In the genomic region with DNA sequence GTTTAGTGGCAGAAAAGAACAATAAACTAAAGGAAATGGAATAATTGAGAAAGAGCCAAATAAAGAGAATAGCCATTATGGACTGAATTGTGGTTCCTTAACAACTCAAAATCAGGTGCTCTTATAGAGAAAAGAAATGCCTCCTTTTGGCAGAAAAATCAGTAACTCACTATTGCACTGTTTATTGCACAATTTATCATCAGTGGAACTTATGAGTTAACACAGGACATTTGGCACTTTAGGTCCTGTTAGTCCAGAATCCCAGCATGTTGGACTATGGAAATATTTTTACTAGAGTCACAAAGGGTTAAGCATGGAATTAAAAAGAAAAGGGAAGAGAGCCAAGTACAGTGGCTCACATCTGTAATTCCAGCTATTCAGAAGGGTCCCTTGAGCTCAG, we compare ENCODE assay signal across 25 cellular contexts.
"Had no signal": no experiment of that assay in that cellular context is flagged by ENCODE, and none has a peak within 500 bp of the region (broad histone marks: within the 10 kb centered on the region; RNA-seq: fewer than 3 reads in every experiment).

No MANE protein-coding gene starts in this region.

- H3K36me3 ChIP-seq: left lung, pancreas, stomach, suprapubic skin, vagina had no signal

- H3K4me3 Mint-ChIP-seq: activated B cell treated with CpG ODN at 0.5 μM for 24 hours; activated CD4-positive, alpha-beta T cell treated with anti-CD3 and anti-CD28 coated beads for 36 hours; activated naive CD8-positive, alpha-beta T cell; activated T-cell treated with anti-CD3 and anti-CD28 coated beads, Interleukin-2, amount 50 U/mL, for 24 hours; endodermal cell; nephron progenitor cell; stimulated activated memory B cell treated with anti-CD40 and anti-IgM and Interleukin-4, amounts not matched to agents 10 μg/mL and 1 μg/mL and 100 μg/mL, for 72 hours had no signal

- H3K27ac ChIP-seq: left lung, stomach, vagina had no signal

- DNase-seq: activated B cell treated with CpG ODN at 0.5 μM for 24 hours; activated CD4-positive, alpha-beta T cell treated with anti-CD3 and anti-CD28 coated beads for 36 hours; activated CD4-positive, alpha-beta T cell treated with anti-CD3 and anti-CD28 coated beads, Interleukin-2, amount 50 U/mL, for 4 hours; activated CD8-positive, alpha-beta memory T cell treated with anti-CD3 and anti-CD28 coated beads for 24 hours; activated CD8-positive, alpha-beta memory T cell treated with anti-CD3 and anti-CD28 coated beads, Interleukin-2, amount 50 U/mL, for 4 hours; activated naive CD4-positive, alpha-beta T cell; activated T-cell treated with anti-CD3 and anti-CD28 coated beads, Interleukin-2, amount 50 U/mL, for 24 hours; cerebellar nuclear complex; cortex of kidney; kidney; left lung; midbrain; nephron progenitor cell; pancreas; stimulated activated CD4-positive, alpha-beta T cell treated with anti-CD3 and anti-CD28 coated beads, Interleukin-15, amount 100 ng/mL, for 24 hours; stomach; T-helper 9 cell had no signal

- H3K9me3 ChIP-seq: left lung, pancreas, stomach, suprapubic skin, vagina had no signal

- H3K4me1 Mint-ChIP-seq: activated B cell treated with CpG ODN at 0.5 μM for 24 hours; activated CD4-positive, alpha-beta T cell treated with anti-CD3 and anti-CD28 coated beads for 36 hours; stimulated activated memory B cell treated with anti-CD40 and anti-IgM and Interleukin-4, amounts not matched to agents 10 μg/mL and 1 μg/mL and 100 μg/mL, for 72 hours had no signal

- H3K36me3 Mint-ChIP-seq: activated naive CD8-positive, alpha-beta T cell; stimulated activated memory B cell treated with anti-CD40 and anti-IgM and Interleukin-4, amounts not matched to agents 10 μg/mL and 1 μg/mL and 100 μg/mL, for 72 hours had no signal

- H3K27ac Mint-ChIP-seq: activated B cell treated with CpG ODN at 0.5 μM for 24 hours; activated CD4-positive, alpha-beta T cell treated with anti-CD3 and anti-CD28 coated beads for 36 hours; activated naive CD8-positive, alpha-beta T cell; activated T-cell treated with anti-CD3 and anti-CD28 coated beads, Interleukin-2, amount 50 U/mL, for 24 hours; activated T-helper 2 cell treated with anti-CD3 and anti-CD28 coated beads, Interferon-gamma antibody, Interleukin-2, Interleukin-4, amounts not matched to agents 10 μg/mL and 5 μg/mL and 100 μg/mL, durations not matched to agents 14 hours and 24 hours and 36 hours; nephron progenitor cell; stimulated activated memory B cell treated with anti-CD40 and anti-IgM and Interleukin-4, amounts not matched to agents 10 μg/mL and 1 μg/mL and 100 μg/mL, for 72 hours had no signal

- H3K27me3 ChIP-seq: left lung, pancreas, stomach, suprapubic skin, vagina had no signal

- ATAC-seq: activated CD4-positive, alpha-beta T cell treated with anti-CD3 and anti-CD28 coated beads for 36 hours; sciatic nerve; stimulated activated memory B cell treated with anti-CD40 and anti-IgM and Interleukin-4, amounts not matched to agents 10 μg/mL and 1 μg/mL and 100 μg/mL, for 72 hours had no signal

- H3K4me3 ChIP-seq: left lung, pancreas, smooth muscle cell, stomach, suprapubic skin, vagina had no signal

- H3K4me1 ChIP-seq: left lung had no signal

- H3K27me3 Mint-ChIP-seq: activated CD4-positive, alpha-beta T cell treated with anti-CD3 and anti-CD28 coated beads for 36 hours; activated naive CD8-positive, alpha-beta T cell; activated T-cell treated with anti-CD3 and anti-CD28 coated beads, Interleukin-2, amount 50 U/mL, for 24 hours; stimulated activated memory B cell treated with anti-CD40 and anti-IgM and Interleukin-4, amounts not matched to agents 10 μg/mL and 1 μg/mL and 100 μg/mL, for 72 hours had no signal

- H3K9me3 Mint-ChIP-seq: activated B cell treated with CpG ODN at 0.5 μM for 24 hours; activated T-cell treated with anti-CD3 and anti-CD28 coated beads, Interleukin-2, amount 50 U/mL, for 24 hours; activated T-helper 2 cell treated with anti-CD3 and anti-CD28 coated beads, Interferon-gamma antibody, Interleukin-2, Interleukin-4, amounts not matched to agents 10 μg/mL and 5 μg/mL and 100 μg/mL, durations not matched to agents 14 hours and 24 hours and 36 hours; endodermal cell; nephron progenitor cell; stimulated activated memory B cell treated with anti-CD40 and anti-IgM and Interleukin-4, amounts not matched to agents 10 μg/mL and 1 μg/mL and 100 μg/mL, for 72 hours had no signal
